ENCODE assay signal across 30 cellular contexts in genomic region chr3:171915275-171915674, GRCh38.
"Had no signal": no experiment of that assay in that cellular context is flagged by ENCODE, and none has a peak within 500 bp of the region (broad histone marks: within the 10 kb centered on the region; RNA-seq: fewer than 3 reads in every experiment).

No MANE protein-coding gene starts in this region.

- H3K4me1 ChIP-seq: ascending aorta had no signal

- H3K27ac ChIP-seq: ascending aorta, cardiac muscle cell, RWPE1 had no signal

- DNase-seq: activated CD4-positive, alpha-beta T cell treated with anti-CD3 and anti-CD28 coated beads for 36 hours; activated CD4-positive, alpha-beta T cell treated with anti-CD3 and anti-CD28 coated beads, Interleukin-2, amount 10 ng/mL, durations not matched to agents 7 days and 5 days; activated CD4-positive, alpha-beta T cell treated with anti-CD3 and anti-CD28 coated beads, Interleukin-2, amount 50 U/mL, for 48 hours; activated CD8-positive, alpha-beta T cell treated with anti-CD3 and anti-CD28 coated beads, Interleukin-2, amount 10 ng/mL, durations not matched to agents 7 days and 5 days; activated gamma-delta T cell; activated naive CD4-positive, alpha-beta T cell treated with Interleukin-2 at 50 U/mL for 16 hours; activated naive CD8-positive, alpha-beta T cell treated with anti-CD3 and anti-CD28 coated beads, Interleukin-2, amount 10 ng/mL, durations not matched to agents 7 days and 5 days; activated T-cell treated with anti-CD3 and anti-CD28 coated beads, Interleukin-2, amount 50 U/mL, for 24 hours; amygdala; Karpas-422; NCI-H1105; NCI-H1417 treated with DMSO at 0.1 percent for 48 hours; NCI-H187 treated with DMSO at 0.1 percent for 48 hours; NCI-H2081 treated with DMSO at 0.1 percent for 48 hours; NCI-H226; NCI-H446 treated with DMSO at 0.1 percent for 48 hours; NCI-H524; SW 1271; T-helper 1 cell; T-helper 2 cell; T-helper 9 cell had no signal

- H3K27me3 ChIP-seq: ascending aorta, cardiac muscle cell had no signal

- H3K4me3 Mint-ChIP-seq: activated CD4-positive, alpha-beta T cell treated with anti-CD3 and anti-CD28 coated beads for 36 hours; activated CD4-positive, alpha-beta T cell treated with anti-CD3 and anti-CD28 coated beads, Interleukin-2, amount 10 ng/mL, durations not matched to agents 7 days and 5 days; activated CD8-positive, alpha-beta T cell treated with anti-CD3 and anti-CD28 coated beads, Interleukin-2, amount 10 ng/mL, durations not matched to agents 7 days and 5 days; activated naive CD4-positive, alpha-beta T cell treated with anti-CD3 and anti-CD28 coated beads, Interleukin-2, amount 50 U/mL, for 24 hours; activated naive CD8-positive, alpha-beta T cell treated with anti-CD3 and anti-CD28 coated beads, Interleukin-2, amount 10 ng/mL, durations not matched to agents 7 days and 5 days; activated T-cell treated with anti-CD3 and anti-CD28 coated beads, Interleukin-2, amount 50 U/mL, for 24 hours; central memory CD8-positive, alpha-beta T cell had no signal

- H3K27ac Mint-ChIP-seq: activated CD4-positive, alpha-beta T cell treated with anti-CD3 and anti-CD28 coated beads for 36 hours; activated CD4-positive, alpha-beta T cell treated with anti-CD3 and anti-CD28 coated beads, Interleukin-2, amount 10 ng/mL, durations not matched to agents 7 days and 5 days; activated CD8-positive, alpha-beta T cell treated with anti-CD3 and anti-CD28 coated beads, Interleukin-2, amount 10 ng/mL, durations not matched to agents 7 days and 5 days; activated naive CD4-positive, alpha-beta T cell treated with anti-CD3 and anti-CD28 coated beads, Interleukin-2, amount 50 U/mL, for 24 hours; activated naive CD8-positive, alpha-beta T cell treated with anti-CD3 and anti-CD28 coated beads, Interleukin-2, amount 10 ng/mL, durations not matched to agents 7 days and 5 days; activated T-cell treated with anti-CD3 and anti-CD28 coated beads, Interleukin-2, amount 50 U/mL, for 24 hours; activated T-helper 2 cell treated with anti-CD3 and anti-CD28 coated beads, Interferon-gamma antibody, Interleukin-2, Interleukin-4, amounts not matched to agents 10 μg/mL and 5 μg/mL and 100 μg/mL, durations not matched to agents 14 hours and 24 hours and 36 hours had no signal

- H3K4me3 ChIP-seq: ascending aorta, cardiac muscle cell had no signal

- H3K4me1 Mint-ChIP-seq: activated CD4-positive, alpha-beta T cell treated with anti-CD3 and anti-CD28 coated beads for 36 hours; activated CD4-positive, alpha-beta T cell treated with anti-CD3 and anti-CD28 coated beads, Interleukin-2, amount 10 ng/mL, durations not matched to agents 7 days and 5 days; activated naive CD4-positive, alpha-beta T cell treated with anti-CD3 and anti-CD28 coated beads, Interleukin-2, amount 50 U/mL, for 24 hours; activated naive CD8-positive, alpha-beta T cell treated with anti-CD3 and anti-CD28 coated beads, Interleukin-2, amount 10 ng/mL, durations not matched to agents 7 days and 5 days; central memory CD8-positive, alpha-beta T cell had no signal

- H3K36me3 ChIP-seq: ascending aorta, cardiac muscle cell had no signal

- ATAC-seq: activated CD4-positive, alpha-beta T cell treated with anti-CD3 and anti-CD28 coated beads for 36 hours; activated CD4-positive, CD25-positive, alpha-beta regulatory T cell treated with anti-CD3 and anti-CD28 coated beads, Interleukin-2, amount 50 U/mL, for 24 hours; activated CD8-positive, alpha-beta T cell treated with anti-CD3 and anti-CD28 coated beads, Interleukin-2, amount 10 ng/mL, durations not matched to agents 7 days and 5 days; Panc1; Right ventricle myocardium inferior had no signal

- H3K36me3 Mint-ChIP-seq: activated naive CD4-positive, alpha-beta T cell treated with anti-CD3 and anti-CD28 coated beads, Interleukin-2, amount 50 U/mL, for 24 hours; activated naive CD8-positive, alpha-beta T cell treated with anti-CD3 and anti-CD28 coated beads, Interleukin-2, amount 10 ng/mL, durations not matched to agents 7 days and 5 days had no signal
